In genomic region chr3:196969660-196970546, GRCh38 we compare ENCODE assay signal across 1 cellular context.
TF ChIP-seq lines count a peak whose summit lies in the region.

No MANE protein-coding gene starts in this region.

TF ChIP-seq in HepG2, 621 proteins besides CTCF, POLR2A, EP300 and RAD21 (continued from another document and continues in another):
- TF ChIP-seq KDM5A (IDR thresholded peaks at IDR 0.05; ENCODE audit: borderline replicate concordance, low read length): no peak
- TF ChIP-seq ZNF280D (CRISPR knock-in tag; IDR thresholded peaks at IDR 0.05): no peak
- TF ChIP-seq ZBTB49 (CRISPR knock-in tag; IDR thresholded peaks at IDR 0.05; ENCODE audit: borderline replicate concordance): no peak
- TF ChIP-seq GTF2F1 (IDR thresholded peaks at IDR 0.05; ENCODE audit: low read length): no peak
- no peak for TF ChIP-seq ZNF879 (CRISPR knock-in tag; IDR thresholded peaks at IDR 0.05)
- TF ChIP-seq HNRNPLL (IDR thresholded peaks at IDR 0.05; ENCODE audit: low read depth, low read length, poor library complexity, severe bottlenecking): no peak
- no peak for TF ChIP-seq NR3C1 (CRISPR knock-in tag; IDR thresholded peaks at IDR 0.05)
- TF ChIP-seq POGK (CRISPR knock-in tag; conservative IDR thresholded peaks at IDR 0.05): no peak
- TF ChIP-seq U2AF1 (optimal IDR thresholded peaks at IDR 0.05; ENCODE audit: low read depth, low read length): no peak
- no peak for TF ChIP-seq PRDM10 (CRISPR knock-in tag; IDR thresholded peaks at IDR 0.05; ENCODE audit: low read depth)
- 0 out of 2 replicates have a peak, but pooled peaks have one; percentile 22 for TF ChIP-seq MXD1 (CRISPR knock-in tag; IDR thresholded peaks at IDR 0.05)
- peak; percentile 35; the same call in 1 of the 2 replicates for TF ChIP-seq ZFP90 (CRISPR knock-in tag; IDR thresholded peaks at IDR 0.05; ENCODE audit: borderline replicate concordance)
- no peak for TF ChIP-seq TAF15 (IDR thresholded peaks at IDR 0.05; ENCODE audit: low read depth, low read length, poor library complexity, severe bottlenecking)
- TF ChIP-seq JARID2 (CRISPR knock-in tag; IDR thresholded peaks at IDR 0.05; ENCODE audit: insufficient replicate concordance): no peak
- TF ChIP-seq ZNF503 (CRISPR knock-in tag; IDR thresholded peaks at IDR 0.05): no peak
- no peak for TF ChIP-seq ZNF781 (CRISPR knock-in tag; IDR thresholded peaks at IDR 0.05; ENCODE audit: borderline replicate concordance, not compliant biosample characterization)
- no peak for TF ChIP-seq SP2 (CRISPR knock-in tag; IDR thresholded peaks at IDR 0.05)
- TF ChIP-seq ZBTB37 (CRISPR knock-in tag; IDR thresholded peaks at IDR 0.05): no peak
- TF ChIP-seq ZNF687 (CRISPR knock-in tag; IDR thresholded peaks at IDR 0.05): no peak; the same call in none of the 2 replicates
- no peak for TF ChIP-seq NBN (conservative IDR thresholded peaks at IDR 0.05)
- peak; percentile 37; the same call in 1 of the 2 replicates for TF ChIP-seq SRY (CRISPR knock-in tag; IDR thresholded peaks at IDR 0.05)
- no peak for TF ChIP-seq CERS6 (CRISPR knock-in tag; IDR thresholded peaks at IDR 0.05)
- no peak for TF ChIP-seq GMEB1 (CRISPR knock-in tag; IDR thresholded peaks at IDR 0.05; ENCODE audit: borderline replicate concordance)
- no peak for TF ChIP-seq ATRX (CRISPR knock-in tag; IDR thresholded peaks at IDR 0.05; ENCODE audit: borderline replicate concordance)
- no peak for TF ChIP-seq ZBTB7A (CRISPR knock-in tag; IDR thresholded peaks at IDR 0.05)
- no peak for TF ChIP-seq MIER2 (CRISPR knock-in tag; IDR thresholded peaks at IDR 0.05)
- TF ChIP-seq TGIF2 (CRISPR knock-in tag; IDR thresholded peaks at IDR 0.05): no peak
- TF ChIP-seq BORCS8-MEF2B (CRISPR knock-in tag; IDR thresholded peaks at IDR 0.05): no peak
- no peak for TF ChIP-seq HMGA1 (CRISPR knock-in tag; conservative IDR thresholded peaks at IDR 0.05)
- TF ChIP-seq ZNF263 (CRISPR knock-in tag; IDR thresholded peaks at IDR 0.05): peak; percentile 65; the same call in 1 of the 2 replicates
- no peak for TF ChIP-seq RBAK (CRISPR knock-in tag; IDR thresholded peaks at IDR 0.05)
- no peak for TF ChIP-seq ZNF33A (CRISPR knock-in tag; IDR thresholded peaks at IDR 0.05; ENCODE audit: borderline replicate concordance)
- TF ChIP-seq RNF2 (conservative IDR thresholded peaks at IDR 0.05; ENCODE audit: low read depth): peak; percentile 67; the same call in 1 of the 2 replicates
- no peak for TF ChIP-seq ZZZ3 (CRISPR knock-in tag; IDR thresholded peaks at IDR 0.05; ENCODE audit: borderline replicate concordance)
- TF ChIP-seq GFI1 (CRISPR knock-in tag; IDR thresholded peaks at IDR 0.05; ENCODE audit: borderline replicate concordance): 0 out of 2 replicates have a peak, but pooled peaks have one; percentile 12
